In genomic region chr20:47263502-47264084, GRCh38 we compare ENCODE assay signal across 13 cellular contexts.
DNase-seq lines count a peak whose midpoint lies in the region; ATAC-seq and TF ChIP-seq lines count a peak whose summit lies in the region.
"Had no signal": no experiment of that assay in that cellular context is flagged by ENCODE, and none has a peak within 500 bp of the region (broad histone marks: within the 10 kb centered on the region; RNA-seq: fewer than 3 reads in every experiment).

No MANE protein-coding gene starts in this region.

- H3K27ac Mint-ChIP-seq in stimulated activated memory B cell treated with anti-CD40 and anti-IgM and Interleukin-4, amounts not matched to agents 10 μg/mL and 1 μg/mL and 100 μg/mL, for 72 hours = peak overlapping the region; percentile 79
- H3K27ac Mint-ChIP-seq: T-helper 17 cell had no signal

- ATAC-seq in Panc1 = 0 out of 2 replicates have a peak, but pooled peaks have one; percentile 17
- ATAC-seq in heart right ventricle = peak in 2 of 8 donors; percentile 65 to 75
- peak; percentile 68 for ATAC-seq in stimulated activated memory B cell treated with anti-CD40 and anti-IgM and Interleukin-4, amounts not matched to agents 10 μg/mL and 1 μg/mL and 100 μg/mL, for 72 hours
- ATAC-seq: T-helper 17 cell had no signal

- H3K27me3 ChIP-seq in Panc1 (ENCODE audit: control insufficient read depth, insufficient read depth, low read length) (no peaks in the 10 kb centered on the region), heart right ventricle (no peaks in the 10 kb centered on the region)

- peaks cover 3% of the 10 kb centered on the region; the same call in 1 of the 2 replicates for H3K36me3 ChIP-seq in Panc1 (ENCODE audit: control insufficient read depth, insufficient read depth, low read length)
- H3K36me3 ChIP-seq in heart right ventricle = peaks cover 0 to 80% (median 20%) of the 10 kb centered on the region in 9 donors

- peak overlapping the region; percentile 45; the same call in 1 of the 2 replicates for H3K27ac ChIP-seq in Panc1 (ENCODE audit: low read length)
- peak overlapping the region in 7 of 10 donors; percentile 15 to 75 (median 64) for H3K27ac ChIP-seq in heart right ventricle

- TF ChIP-seq CTCF in Panc1 (IDR thresholded peaks at IDR 0.05) (no peak), heart right ventricle (IDR thresholded peaks at IDR 0.05) (no peak)

- no TSS peak for BruUV-seq in Panc1 (replicated peaks; lab: Mats Ljungman, UMichigan)

- no peaks in the 10 kb centered on the region for H3K9me3 ChIP-seq in Panc1 (ENCODE audit: control insufficient read depth, insufficient read depth, low read depth, low read length)
- H3K9me3 ChIP-seq in heart right ventricle = no peaks in the 10 kb centered on the region

- 56 to 64% methylated on average over 5 of the region's 5 CpGs for WGBS in heart right ventricle, 2 donors

- POLR2A ChIA-PET in Panc1 (lab: Charles Lee) = no interaction called here

- H3K36me3 Mint-ChIP-seq in stimulated activated memory B cell treated with anti-CD40 and anti-IgM and Interleukin-4, amounts not matched to agents 10 μg/mL and 1 μg/mL and 100 μg/mL, for 72 hours = peaks cover 48% of the 10 kb centered on the region

- H3K4me1 Mint-ChIP-seq in stimulated activated memory B cell treated with anti-CD40 and anti-IgM and Interleukin-4, amounts not matched to agents 10 μg/mL and 1 μg/mL and 100 μg/mL, for 72 hours = peaks cover 83% of the 10 kb centered on the region

- DNase-seq in NCI-H2107 treated with DMSO at 0.1 percent for 48 hours (lab: John Stamatoyannopoulos, UW; ENCODE audit: unreplicated experiment) (peak; percentile 59), NCI-H2107 (lab: John Stamatoyannopoulos, UW) (no peak), Panc1 (ENCODE audit: low read depth, low spot score) (no peak), heart right ventricle (peak in 1 of 2 donors; percentile 30), 8988T (no peak), NCI-H345 (lab: John Stamatoyannopoulos, UW) (no peak)
- DNase-seq in stimulated activated naive CD4-positive, alpha-beta T cell treated with Interleukin-2 at 50 U/mL for 16 hours (lab: John Stamatoyannopoulos, UW) = no peak
- DNase-seq: ACHN; NCI-H2081 treated with DMSO at 0.1 percent for 48 hours; stimulated activated CD4-positive, alpha-beta T cell treated with anti-CD3 and anti-CD28 coated beads, Interleukin-4, amount 100 ng/mL, for 24 hours; T-helper 17 cell had no signal

- H3K27me3 Mint-ChIP-seq in stimulated activated memory B cell treated with anti-CD40 and anti-IgM and Interleukin-4, amounts not matched to agents 10 μg/mL and 1 μg/mL and 100 μg/mL, for 72 hours = no peaks in the 10 kb centered on the region
- H3K27me3 Mint-ChIP-seq: T-helper 17 cell had no signal

- in situ Hi-C loops in Panc1 (cut with HindIII; ENCODE audit: low pct_unique_long_range_greater_than_20kb, low sequenced_read_pairs) = no loop called here

- H3K4me3 ChIP-seq in Panc1 (ENCODE audit: low read depth in 2 of 2, low read length in 2 of 2) = no peak overlapping the region
- no peak overlapping the region for H3K4me3 ChIP-seq in heart right ventricle

- CTCF ChIA-PET in Panc1 (lab: Charles Lee) = interaction anchor here (1.1 kb wide), 1 partner anchor 120 kb away, joined by 3 read pairs; no protein-coding TSS in a partner anchor

- peak overlapping the region; percentile 52 for H3K4me3 Mint-ChIP-seq in stimulated activated memory B cell treated with anti-CD40 and anti-IgM and Interleukin-4, amounts not matched to agents 10 μg/mL and 1 μg/mL and 100 μg/mL, for 72 hours
- H3K4me3 Mint-ChIP-seq: nephron, T-helper 17 cell had no signal

- H3K9me3 Mint-ChIP-seq in stimulated activated memory B cell treated with anti-CD40 and anti-IgM and Interleukin-4, amounts not matched to agents 10 μg/mL and 1 μg/mL and 100 μg/mL, for 72 hours = no peaks in the 10 kb centered on the region
- H3K9me3 Mint-ChIP-seq: nephron had no signal

- H3K4me1 ChIP-seq in Panc1 (ENCODE audit: control insufficient read depth, insufficient read depth, low read length) = 0 out of 2 replicates have a peak, but pooled peaks cover 4% of the 10 kb centered on the region
- peaks cover 8 to 39% (median 20%) of the 10 kb centered on the region in 9 donors for H3K4me1 ChIP-seq in heart right ventricle

- intact Hi-C loops in Panc1 (cut with micrococcal nuclease; ENCODE audit: unreplicated experiment) (no loop called here), heart right ventricle (cut with DNase I) (loop anchor here in 2 of 10 donors (5.0 kb wide), 2 partner anchors 51 to 56 kb away; no protein-coding TSS in a partner anchor)
